In genomic region chr11:62461740-62462522, GRCh38 we compare ENCODE assay signal across 12 cellular contexts. TPM values are rescaled to one million over a fixed set of nuclear protein-coding genes. Genes with fewer than 3 reads are reported as not detected.
DNase-seq lines count a peak whose midpoint lies in the region; ATAC-seq and TF ChIP-seq lines count a peak whose summit lies in the region.
"Had no signal": no experiment of that assay in that cellular context is flagged by ENCODE, and none has a peak within 500 bp of the region (broad histone marks: within the 10 kb centered on the region; RNA-seq: fewer than 3 reads in every experiment).

No MANE protein-coding gene starts in this region.

- intact Hi-C loops in upper lobe of right lung (cut with DNase I) = no loop called here
- intact Hi-C loops in prostate gland (cut with DNase I) = no loop called here
- intact Hi-C loops in CD4-positive, alpha-beta memory T cell (cut with micrococcal nuclease) = no loop called here

- no peaks in the 10 kb centered on the region for H3K4me1 ChIP-seq in upper lobe of right lung
- no peaks in the 10 kb centered on the region for H3K4me1 ChIP-seq in prostate gland (replicated peaks)
- no peaks in the 10 kb centered on the region for H3K4me1 ChIP-seq in CD4-positive, alpha-beta memory T cell (ENCODE audit: insufficient read depth, low read length)
- H3K4me1 ChIP-seq: neural progenitor cell had no signal

- H3K27me3 Mint-ChIP-seq in CD4-positive, alpha-beta memory T cell = no peaks in the 10 kb centered on the region

- H3K27ac ChIP-seq in upper lobe of right lung = no peak overlapping the region
- H3K27ac ChIP-seq in prostate gland = no peak overlapping the region
- no peak overlapping the region for H3K27ac ChIP-seq in CD4-positive, alpha-beta memory T cell (ENCODE audit: low read depth, low read length)
- H3K27ac ChIP-seq: neural progenitor cell, thoracic aorta had no signal

- no peaks in the 10 kb centered on the region for H3K36me3 Mint-ChIP-seq in CD4-positive, alpha-beta memory T cell
- H3K36me3 Mint-ChIP-seq: neural progenitor cell had no signal

- peaks cover 0 to 4% (median 3%) of the 10 kb centered on the region in 4 donors for H3K4me1 Mint-ChIP-seq in CD4-positive, alpha-beta memory T cell

- H3K9me3 Mint-ChIP-seq in CD4-positive, alpha-beta memory T cell = no peaks in the 10 kb centered on the region
- H3K9me3 Mint-ChIP-seq: neural progenitor cell had no signal

- no peaks in the 10 kb centered on the region for H3K36me3 ChIP-seq in upper lobe of right lung
- no peaks in the 10 kb centered on the region for H3K36me3 ChIP-seq in prostate gland
- no peaks in the 10 kb centered on the region for H3K36me3 ChIP-seq in CD4-positive, alpha-beta memory T cell (ENCODE audit: insufficient read depth, low read length)
- H3K36me3 ChIP-seq: neural progenitor cell, thoracic aorta had no signal

- H3K4me3 ChIP-seq in upper lobe of right lung (no peak overlapping the region), prostate gland (no peak overlapping the region)
- H3K4me3 ChIP-seq in CD4-positive, alpha-beta memory T cell (ENCODE audit: low read length in 2 of 2) = no peak overlapping the region
- H3K4me3 ChIP-seq: neural progenitor cell, thoracic aorta had no signal

- POLR2A ChIA-PET in CD4-positive, alpha-beta memory T cell (lab: Charles Lee; ENCODE audit: partially characterized antibody) = no interaction called here

- no peak for TF ChIP-seq POLR2A in prostate gland (IDR thresholded peaks at IDR 0.05)

- H3K27me3 ChIP-seq in upper lobe of right lung (no peaks in the 10 kb centered on the region), prostate gland (replicated peaks; ENCODE audit: insufficient read depth) (no peaks in the 10 kb centered on the region)
- H3K27me3 ChIP-seq in CD4-positive, alpha-beta memory T cell (ENCODE audit: insufficient read depth, low read length) = no peaks in the 10 kb centered on the region
- H3K27me3 ChIP-seq: neural progenitor cell had no signal

- H3K9me3 ChIP-seq in upper lobe of right lung (no peaks in the 10 kb centered on the region), prostate gland (no peaks in the 10 kb centered on the region)
- no peaks in the 10 kb centered on the region for H3K9me3 ChIP-seq in CD4-positive, alpha-beta memory T cell (ENCODE audit: control insufficient read depth in 1 of 2, low read length in 2 of 2)
- H3K9me3 ChIP-seq: thoracic aorta had no signal

- TF ChIP-seq CTCF in upper lobe of right lung (IDR thresholded peaks at IDR 0.05) = no peak
- no peak for TF ChIP-seq CTCF in prostate gland (IDR thresholded peaks at IDR 0.05)

- WGBS in prostate gland = 76% methylated on average over 15 of the region's 15 CpGs

- H3K4me3 Mint-ChIP-seq in CD4-positive, alpha-beta memory T cell = no peak overlapping the region
- H3K4me3 Mint-ChIP-seq: neural progenitor cell had no signal

- ATAC-seq in upper lobe of right lung = no peak

- peak; percentile 70 for DNase-seq in GM04504 (ENCODE audit: low read depth)
- DNase-seq in NOMO-1 treated with DMSO at 0.1 percent for 48 hours (lab: John Stamatoyannopoulos, UW; ENCODE audit: unreplicated experiment) = peak; percentile 82
- peak; percentile 22 for DNase-seq in dermis blood vessel endothelial cell
- peak; percentile 79 for DNase-seq in renal cortical epithelial cell (ENCODE audit: low read depth)
- no peak for DNase-seq in upper lobe of right lung
- no peak for DNase-seq in prostate gland (ENCODE audit: low spot score)
- no peak for DNase-seq in CD4-positive, alpha-beta memory T cell
- DNase-seq in amygdala (lab: John Stamatoyannopoulos, UW) = no peak
- DNase-seq: activated CD4-positive, CD25-positive, alpha-beta regulatory T cell; activated gamma-delta T cell treated with Interleukin-2 at 50 U/mL for 16 hours had no signal

- CTCF ChIA-PET in CD4-positive, alpha-beta memory T cell (lab: Charles Lee; ENCODE audit: partially characterized antibody) = interaction anchor here (0.9 to 1.2 kb wide), 2 partner anchors 14 to 81 kb away, joined by 3 read pairs; no protein-coding TSS in a partner anchor

- peak overlapping the region in 2 of 7 donors; percentile 51 to 66 for H3K27ac Mint-ChIP-seq in CD4-positive, alpha-beta memory T cell
- H3K27ac Mint-ChIP-seq: neural progenitor cell had no signal

RNA-seq across cellular contexts. Expression of gene SCGB1A1, which starts 43.1 kb away (rescaled TPM):
- total RNA-seq in dermis blood vessel endothelial cell = not detected in 2 replicates
- total RNA-seq in renal cortical epithelial cell = not detected in 2 replicates
- total RNA-seq in upper lobe of right lung = 5.4 TPM
- total RNA-seq in prostate gland = 100 to 1,000 TPM in 1 of 2 donors, 1 to 10 TPM in 1; 6.8 to 203 TPM
- total RNA-seq in CD4-positive, alpha-beta memory T cell = not detected
- polyA plus RNA-seq in CD4-positive, alpha-beta memory T cell = not detected
- total RNA-seq: thoracic aorta had no signal

Comparison
In these comparisons a context has a peak if more than half of its experiments do, and no peak if none do; other contexts are left out.
1. DNase-seq: peak in GM04504 (single experiment), NOMO-1 treated with DMSO at 0.1 percent for 48 hours (single experiment), dermis blood vessel endothelial cell (single experiment) and renal cortical epithelial cell (single experiment); none in upper lobe of right lung (single experiment), prostate gland (single experiment), CD4-positive, alpha-beta memory T cell (0 of 5) and amygdala (0 of 56).